Comparison of ENCODE assay signal across 8 cellular contexts in the genomic region with DNA sequence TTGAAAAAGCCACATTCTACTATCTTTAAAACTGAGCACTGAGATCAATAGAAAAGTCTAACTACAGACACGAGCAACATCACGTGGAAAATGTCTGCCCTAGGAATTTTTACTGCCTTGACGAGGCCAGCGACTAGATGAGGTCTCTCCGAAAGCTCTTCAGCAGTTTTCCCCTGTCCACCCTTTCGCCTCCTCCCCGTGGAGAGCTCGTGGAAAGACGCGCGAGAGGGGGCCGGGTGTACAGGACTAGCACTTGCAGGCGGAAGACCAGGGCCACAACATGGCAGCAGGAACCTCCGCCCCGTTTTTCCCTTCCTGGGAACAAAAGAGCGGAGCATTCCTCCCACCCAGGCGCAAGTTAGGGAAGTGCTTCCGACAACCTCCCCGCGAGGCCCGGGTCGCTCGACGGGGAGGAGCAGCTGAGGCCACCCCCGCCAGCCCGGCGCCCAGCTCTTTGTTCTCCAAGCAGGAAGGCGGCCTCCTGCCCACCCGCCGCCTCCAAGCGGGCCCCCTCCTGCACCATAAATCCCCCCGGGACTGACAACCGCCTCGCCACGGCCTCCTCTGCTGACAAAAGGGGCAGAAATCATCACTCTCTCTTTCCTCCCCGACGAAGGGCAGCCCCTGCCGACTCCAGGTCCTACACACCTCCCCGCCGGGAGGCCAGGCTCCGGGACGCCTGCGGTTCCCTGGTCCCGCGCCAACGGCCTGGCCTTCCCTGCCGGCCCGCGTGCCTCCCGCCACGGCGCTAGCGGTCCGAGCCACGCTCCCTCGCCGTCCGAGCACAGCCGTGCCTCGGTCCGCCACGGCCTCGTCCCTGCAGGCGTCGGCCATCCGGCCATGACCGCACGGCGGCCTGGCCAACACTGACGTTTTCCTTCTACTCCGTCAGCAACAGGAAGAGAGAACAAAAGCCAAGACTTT. TPM values are rescaled to one million over a fixed set of nuclear protein-coding genes. Genes with fewer than 3 reads are reported as not detected.
A peak's percentile ranks its signal among the peaks of the same experiment; 100 is the strongest.
DNase-seq lines count a peak whose midpoint lies in the region; ATAC-seq and TF ChIP-seq lines count a peak whose summit lies in the region.

No MANE protein-coding gene starts in this region.

- H2AFZ ChIP-seq in KMS-11 (ENCODE audit: low read depth), result peak overlapping the region; percentile 41

- peak overlapping the region; percentile 97 for H3K27ac ChIP-seq in KMS-11
- peak overlapping the region; percentile 98 for H3K27ac ChIP-seq in cingulate gyrus (ENCODE audit: low read depth, low read length)

- H3K4me3 ChIP-seq in BE2C (ENCODE audit: low read depth, low read length) (peak overlapping the region; percentile 87), KMS-11 (IDR thresholded peaks at IDR 0.05; ENCODE audit: insufficient read depth, low read depth, low read length) (peak overlapping the region; percentile 48)

- no peaks in the 10 kb centered on the region for H3K4me1 ChIP-seq in BE2C
- H3K4me1 ChIP-seq in KMS-11 (ENCODE audit: low read depth, poor library complexity, severe bottlenecking), result peaks cover 32% of the 10 kb centered on the region

- peaks cover 50% of the 10 kb centered on the region for H3K79me2 ChIP-seq in KMS-11 (ENCODE audit: insufficient read depth, low read depth)

- H3K27me3 ChIP-seq in BE2C (no peaks in the 10 kb centered on the region), KMS-11 (ENCODE audit: insufficient read depth, low read depth) (no peaks in the 10 kb centered on the region)

- peak; percentile 20 for DNase-seq in BE2C
- peak; percentile 31 for DNase-seq in activated CD4-positive, alpha-beta T cell treated with anti-CD3 and anti-CD28 coated beads for 1 hour
- DNase-seq in left kidney (ENCODE audit: low read depth, low spot score), result peak; percentile 79
- peak; percentile 48 for DNase-seq in stimulated activated CD4-positive, alpha-beta T cell treated with anti-CD3 and anti-CD28 coated beads, Interleukin-1b, Interleukin-23, amount 100 ng/mL, for 48 hours

- ATAC-seq in GM19452 (IDR thresholded peaks at IDR 0.05; ENCODE audit: unreplicated experiment) (peak; percentile 15), GM19328 (IDR thresholded peaks at IDR 0.05; ENCODE audit: unreplicated experiment) (no peak)

- peak overlapping the region; percentile 99 for H3K9ac ChIP-seq in KMS-11

- TF ChIP-seq CTCF in BE2C (IDR thresholded peaks at IDR 0.05; ENCODE audit: low read depth, low read length), result no peak
- TF ChIP-seq CTCF in KMS-11 (conservative IDR thresholded peaks at IDR 0.05; ENCODE audit: low read depth, low read length), result no peak

- H4K20me1 ChIP-seq in KMS-11 (ENCODE audit: insufficient read depth), result peaks cover 3% of the 10 kb centered on the region; the same call in 1 of the 2 replicates

- H3K4me2 ChIP-seq in KMS-11, result peak overlapping the region; percentile 81

- no peaks in the 10 kb centered on the region for H3K9me3 ChIP-seq in BE2C

- H3K36me3 ChIP-seq in BE2C (peaks cover 54% of the 10 kb centered on the region), KMS-11 (ENCODE audit: insufficient read depth) (peaks cover 41% of the 10 kb centered on the region)

RNA-seq across cellular contexts. Expression of gene EIF4G2, which starts 0.8 kb away (rescaled TPM):
- 461 TPM for polyA plus RNA-seq in BE2C (2012; ENCODE audit: insufficient read depth, insufficient read length, low read depth)

RNA-seq across cellular contexts. Expression of gene ZBED5, which starts 50.0 kb away (rescaled TPM):
- 37.5 TPM for polyA plus RNA-seq in BE2C (2012; ENCODE audit: insufficient read depth, insufficient read length, low read depth)

RNA-seq across cellular contexts. Expression of gene CTR9, which starts 56.8 kb away (rescaled TPM):
- 29.4 TPM for polyA plus RNA-seq in BE2C (2012; ENCODE audit: insufficient read depth, insufficient read length, low read depth)

Comparison
In these comparisons a context has a peak if more than half of its experiments do, and no peak if none do; other contexts are left out.
1. DNase-seq: peak in every context shown above with its lines; median percentile 79 in left kidney; 48 in stimulated activated CD4-positive, alpha-beta T cell treated with anti-CD3 and anti-CD28 coated beads, Interleukin-1b, Interleukin-23, amount 100 ng/mL, for 48 hours; 31 in activated CD4-positive, alpha-beta T cell treated with anti-CD3 and anti-CD28 coated beads for 1 hour; 20 in BE2C.